12 cellular contexts compared by ENCODE assay signal in genomic region chr11:69463181-69463891, GRCh38. TPM values are rescaled to one million over a fixed set of nuclear protein-coding genes. Genes with fewer than 3 reads are reported as not detected.
A peak's percentile ranks its signal among the peaks of the same experiment; 100 is the strongest.
DNase-seq lines count a peak whose midpoint lies in the region; ATAC-seq, FAIRE-seq and TF ChIP-seq lines count a peak whose summit lies in the region.
"Had no signal": no experiment of that assay in that cellular context is flagged by ENCODE, and none has a peak within 500 bp of the region (broad histone marks: within the 10 kb centered on the region; RNA-seq: fewer than 3 reads in every experiment).

No MANE protein-coding gene starts in this region.

- WGBS in K562 (ENCODE audit: insufficient coverage, low coverage, missing lambda C conversion rate) = 7% methylated on average over 9 of the region's 12 CpGs
- 38% methylated on average over 12 of the region's 12 CpGs for WGBS in right cardiac atrium

- no peaks in the 10 kb centered on the region for H3K79me2 ChIP-seq in K562 (ENCODE audit: control insufficient read depth, insufficient read depth, low read length)
- H3K79me2 ChIP-seq in Karpas-422 (ENCODE audit: low read length) = no peaks in the 10 kb centered on the region

- POLR2A ChIA-PET in K562 (lab: Yijun Ruan, JAX) = interaction anchor here (1.1 kb wide), 1 partner anchor 11 kb away, joined by 3 read pairs; no protein-coding TSS in a partner anchor

- no peak for TF ChIP-seq EP300 in K562 (IDR thresholded peaks at IDR 0.05; ENCODE audit: low read length)

- FAIRE-seq in K562 (lab: Jason Lieb, UNC) = no peak
- no peak for FAIRE-seq in D721Med (lab: Jason Lieb, UNC)
- FAIRE-seq: bronchial epithelial cell, G401.6 had no signal

- H3K4me3 ChIP-seq in H7 (ENCODE audit: insufficient read depth, low read depth, low read length) (no peak overlapping the region), K562 (no peak overlapping the region), right cardiac atrium (ENCODE audit: low read length) (no peak overlapping the region), skin epidermis (no peak overlapping the region), Karpas-422 (ENCODE audit: low read length) (no peak overlapping the region)

- intact Hi-C loops in K562 (cut with micrococcal nuclease) (no loop called here), right cardiac atrium (cut with DNase I) (no loop called here)

- H3K36me3 ChIP-seq in H7 (replicated peaks; ENCODE audit: control insufficient read depth, insufficient read depth, low read length) (no peaks in the 10 kb centered on the region), K562 (ENCODE audit: control insufficient read depth, insufficient read depth, low read length) (no peaks in the 10 kb centered on the region), Karpas-422 (ENCODE audit: insufficient read depth, low read length) (no peaks in the 10 kb centered on the region)

- no peaks in the 10 kb centered on the region for H3K9me2 ChIP-seq in Karpas-422 (replicated peaks; ENCODE audit: insufficient read depth, low read length)

- H3K27ac ChIP-seq in K562 (ENCODE audit: extremely low read depth, low read depth, low read length) (no peak overlapping the region), right cardiac atrium (ENCODE audit: low read length) (peak overlapping the region; percentile 25), skin epidermis (peak overlapping the region in 15 of 21 experiments; percentile 6 to 80 (median 55)), Karpas-422 (ENCODE audit: low read length) (no peak overlapping the region)

- ATAC-seq in K562 (peak; percentile 29; the same call in 1 of the 3 replicates), right cardiac atrium (peak; percentile 72 to 85)

- in situ Hi-C loops in K562 (cut with MboI) = no loop called here

- TF ChIP-seq CTCF in K562 (IDR thresholded peaks at IDR 0.05 in 2 of 3, conservative IDR thresholded peaks at IDR 0.05 in 1 of 3; ENCODE audit: insufficient read depth in 2 of 3, low read depth in 1 of 3, low read length in 3 of 3) (no peak), D721Med (IDR thresholded peaks at IDR 0.05; ENCODE audit: insufficient read depth, missing control alignments) (no peak)

- TF ChIP-seq RAD21 in K562 (CRISPR knock-in tag; conservative IDR thresholded peaks at IDR 0.05 in 1 of 2, IDR thresholded peaks at IDR 0.05 in 1 of 2) = no peak

- no peaks in the 10 kb centered on the region for H3K9me1 ChIP-seq in K562 (ENCODE audit: control insufficient read depth, insufficient read depth, low read length)

- H3K9ac ChIP-seq in K562 (ENCODE audit: insufficient read depth in 1 of 2, low read depth in 2 of 2, low read length in 2 of 2) (no peak overlapping the region), Karpas-422 (ENCODE audit: low read length) (no peak overlapping the region)

- H4K20me1 ChIP-seq in K562 (replicated peaks; ENCODE audit: control insufficient read depth, insufficient read depth, low read length) (no peaks in the 10 kb centered on the region; the same call in 1 of the 2 replicates), Karpas-422 (ENCODE audit: insufficient read depth, low read depth, low read length) (no peaks in the 10 kb centered on the region)

- no peak overlapping the region for H3K4me2 ChIP-seq in K562 (ENCODE audit: insufficient read depth, low read length)
- no peak overlapping the region for H3K4me2 ChIP-seq in Karpas-422 (ENCODE audit: low read depth, low read length, poor library complexity, severe bottlenecking)

- H3K27me3 ChIP-seq in H7 (ENCODE audit: control insufficient read depth, insufficient read depth, low read length) (peaks cover 1% of the 10 kb centered on the region; the same call in 1 of the 2 replicates), K562 (ENCODE audit: control insufficient read depth in 2 of 2, insufficient read depth in 2 of 2, low read length in 2 of 2) (peaks cover 2 to 41% of the 10 kb centered on the region in 2 experiments), right cardiac atrium (ENCODE audit: control insufficient read depth, insufficient read depth) (no peaks in the 10 kb centered on the region), Karpas-422 (ENCODE audit: low read length) (no peaks in the 10 kb centered on the region)

- CTCF ChIA-PET in K562 (lab: Yijun Ruan, JAX; ENCODE audit: low intra/inter-chr PET ratio) = no interaction called here

- H3K9me3 ChIP-seq in K562 (replicated peaks; ENCODE audit: control insufficient read depth, insufficient read depth, low read depth, low read length) (peaks cover 2% of the 10 kb centered on the region; the same call in 1 of the 2 replicates), right cardiac atrium (ENCODE audit: control insufficient read depth, low read length) (peaks cover 2% of the 10 kb centered on the region), Karpas-422 (ENCODE audit: low read length) (no peaks in the 10 kb centered on the region)

- H3K4me1 ChIP-seq in K562 (replicated peaks in 1 of 2; ENCODE audit: control insufficient read depth in 2 of 2, insufficient read depth in 2 of 2, low read length in 2 of 2) (peaks cover 24 to 30% of the 10 kb centered on the region in 2 experiments), right cardiac atrium (ENCODE audit: control insufficient read depth, insufficient read depth, low read length) (no peaks in the 10 kb centered on the region), Karpas-422 (ENCODE audit: low read length) (no peaks in the 10 kb centered on the region)

- BruUV-seq in K562 (replicated peaks; lab: Mats Ljungman, UMichigan) = no TSS peak

- no peak overlapping the region for H2AFZ ChIP-seq in K562 (ENCODE audit: low read depth, low read length)
- H2AFZ ChIP-seq in Karpas-422 (ENCODE audit: low read length) = no peak overlapping the region

- DNase-seq in H7 (peak; percentile 79), K562 (ENCODE audit: extremely low read depth in 1 of 4, low spot score in 3 of 4) (peak in 1 of 4 experiments; percentile 28), right cardiac atrium (peak; percentile 70 to 85 (median 82)), Karpas-422 (no peak), D721Med (ENCODE audit: insufficient read length, low spot score) (no peak), NCI-H526 (lab: John Stamatoyannopoulos, UW) (no peak), NCI-H128 (lab: John Stamatoyannopoulos, UW; ENCODE audit: unreplicated experiment) (no peak)
- DNase-seq: NCI-H510A had no signal

- no peak for TF ChIP-seq POLR2A in K562 (conservative IDR thresholded peaks at IDR 0.05)

TF ChIP-seq in K562, 482 proteins besides CTCF, POLR2A, EP300 and RAD21 (continues in another document):
- TF ChIP-seq C11orf30 (IDR thresholded peaks at IDR 0.05; ENCODE audit: low read depth) (peak; percentile 40; the same call in 1 of the 2 replicates), ZNF384 (IDR thresholded peaks at IDR 0.05; ENCODE audit: low read depth, low read length) (no peak), ZNF780A (CRISPR knock-in tag; IDR thresholded peaks at IDR 0.05) (no peak), HOXB6 (CRISPR knock-in tag; IDR thresholded peaks at IDR 0.05; ENCODE audit: borderline replicate concordance) (no peak), ELF2 (CRISPR knock-in tag; IDR thresholded peaks at IDR 0.05) (no peak), CTBP1 (IDR thresholded peaks at IDR 0.05; ENCODE audit: borderline replicate concordance) (0 out of 2 replicates have a peak, but pooled peaks have one; percentile 12), ZNF316 (IDR thresholded peaks at IDR 0.05) (peak; percentile 62), DNMT1 (IDR thresholded peaks at IDR 0.05) (no peak), MAFG (tag; conservative IDR thresholded peaks at IDR 0.05) (peak; percentile 34), NFYB (IDR thresholded peaks at IDR 0.05; ENCODE audit: extremely low read depth, insufficient read length) (no peak)

RNA-seq across cellular contexts. Expression of gene LINC01488, which starts 18.1 kb away (rescaled TPM):
- not detected in 2 replicates for total RNA-seq in H7 (2014; rRNA removed; shearing (Covaris generic))
- total RNA-seq in K562 (2011; cell fraction: chromatin; rRNA removed; ENCODE audit: low replicate concordance) = not detected in 2 replicates
- not detected in 2 replicates for total RNA-seq in K562 (2011; cell fraction: nucleolus; rRNA removed)
- total RNA-seq in K562 (2011; cell fraction: nucleoplasm; rRNA removed) = not detected in 2 replicates
- not detected in 2 replicates for total RNA-seq in K562 (2014; rRNA removed)
- not detected in 2 replicates for total RNA-seq in K562 (2014; rRNA removed; fragmentation: Illumina TruSeq; extraction: Trizol)
- total RNA-seq in K562 (2015; rRNA removed; fragmentation: Illumina TruSeq; extraction: Trizol) = not detected in 2 replicates
- not detected in 2 replicates for total RNA-seq in K562 (2021)
- polyA plus RNA-seq in K562 (2011; rRNA removed) = not detected in 2 replicates
- polyA plus RNA-seq in K562 (2011; cell fraction: cytosol; rRNA removed) = not detected in 2 replicates
- not detected in 2 replicates for polyA plus RNA-seq in K562 (2011; cell fraction: nucleus; rRNA removed)
- polyA plus RNA-seq in K562 (2012) = not detected in 2 replicates
- not detected in 2 replicates for polyA plus RNA-seq in K562 (2014; fragmentation: Illumina TruSeq; extraction: Trizol)
- polyA plus RNA-seq in K562 (2014; fragmentation: Nextera tagmentation; extraction: Ambion mirVana) = not detected
- polyA plus RNA-seq in K562 (2014; rRNA removed) = not detected in 2 replicates
- not detected in 2 replicates for polyA minus RNA-seq in K562 (2011; rRNA and poly(A)+ RNA removed)
- not detected in 2 replicates for polyA minus RNA-seq in K562 (2011; cell fraction: cytosol; rRNA and poly(A)+ RNA removed)
- not detected in 2 replicates for polyA minus RNA-seq in K562 (2011; cell fraction: nucleus; rRNA and poly(A)+ RNA removed)
- total RNA-seq in right cardiac atrium = under 1 TPM in 2 of 4 donors, not detected in 2; 0.14 to 0.17 TPM
- polyA plus RNA-seq in right cardiac atrium = 0.16 TPM
- total RNA-seq in Karpas-422 (2014; rRNA removed; shearing (Covaris generic); ENCODE audit: low replicate concordance) = not detected in 2 replicates
- total RNA-seq: bronchial epithelial cell; T-helper 1 cell treated with Interleukin-12 subunit alpha and Interleukin-12 subunit beta and Interleukin-4 antibody, amounts not matched to agents 30 ng/mL and 1 ng/mL, for 36 hours had no signal

Comparison
In these comparisons a context has a peak if more than half of its experiments do, and no peak if none do; other contexts are left out.
1. DNase-seq: peak in H7 (single experiment) and right cardiac atrium (3 of 3); none in Karpas-422 (single experiment), D721Med (single experiment), NCI-H526 (0 of 2) and NCI-H128 (single experiment).
2. H3K27ac ChIP-seq: peak in right cardiac atrium (single experiment) and skin epidermis (15 of 21); none in K562 (single experiment) and Karpas-422 (single experiment).